ENCODE assay signal across 23 cellular contexts in genomic region chr10:97032624-97033023, GRCh38.
"Had no signal": no experiment of that assay in that cellular context is flagged by ENCODE, and none has a peak within 500 bp of the region (broad histone marks: within the 10 kb centered on the region; RNA-seq: fewer than 3 reads in every experiment).

No MANE protein-coding gene starts in this region.

- H3K36me3 Mint-ChIP-seq: naive thymus-derived CD8-positive, alpha-beta T cell; stimulated activated memory B cell treated with anti-CD40 and anti-IgM and Interleukin-4, amounts not matched to agents 10 μg/mL and 1 μg/mL and 100 μg/mL, for 72 hours had no signal

- H3K9me3 Mint-ChIP-seq: naive thymus-derived CD8-positive, alpha-beta T cell; stimulated activated memory B cell treated with anti-CD40 and anti-IgM and Interleukin-4, amounts not matched to agents 10 μg/mL and 1 μg/mL and 100 μg/mL, for 72 hours; stimulated activated naive CD8-positive, alpha-beta T cell treated with anti-CD3 and anti-CD28 coated beads, Interleukin-15, Interleukin-2, amounts not matched to agents 100 ng/mL and 50 ng/mL, for 24 hours had no signal

- FAIRE-seq: endothelial cell of umbilical vein, frontal cortex, islet of Langerhans, pancreas had no signal

- H3K4me1 ChIP-seq: colonic mucosa, pancreas had no signal

- H3K36me3 ChIP-seq: colonic mucosa, heart left ventricle, pancreas, spleen, tibial artery, upper lobe of right lung, vagina had no signal

- H3K27ac Mint-ChIP-seq: progenitor cell of endocrine pancreas; stimulated activated memory B cell treated with anti-CD40 and anti-IgM and Interleukin-4, amounts not matched to agents 10 μg/mL and 1 μg/mL and 100 μg/mL, for 72 hours; stimulated activated naive CD8-positive, alpha-beta T cell treated with anti-CD3 and anti-CD28 coated beads, Interleukin-15, Interleukin-2, amounts not matched to agents 100 ng/mL and 50 ng/mL, for 24 hours had no signal

- DNase-seq: colonic mucosa; dermis blood vessel endothelial cell; heart left ventricle; hippocampal formation; kidney glomerular epithelial cell; mammary epithelial cell; mucosa of descending colon; naive thymus-derived CD8-positive, alpha-beta T cell; pancreas; right cardiac atrium; spleen; stimulated activated CD4-positive, alpha-beta T cell treated with anti-CD3 and anti-CD28 coated beads, Interleukin-15, amount 100 ng/mL, for 24 hours; stimulated activated CD4-positive, alpha-beta T cell treated with anti-CD3 and anti-CD28 coated beads, Interleukin-1b, Interleukin-23, amount 100 ng/mL, for 48 hours; stimulated activated CD4-positive, alpha-beta T cell treated with anti-CD3 and anti-CD28 coated beads, Interleukin-4, amount 100 ng/mL, for 24 hours; tibial artery; upper lobe of right lung had no signal

- H3K27me3 ChIP-seq: colonic mucosa, heart left ventricle, pancreas, upper lobe of right lung, vagina had no signal

- H3K27ac ChIP-seq: colonic mucosa, heart left ventricle, pancreas, spleen, tibial artery, upper lobe of right lung, vagina had no signal

- H3K4me3 Mint-ChIP-seq: naive thymus-derived CD8-positive, alpha-beta T cell; stimulated activated memory B cell treated with anti-CD40 and anti-IgM and Interleukin-4, amounts not matched to agents 10 μg/mL and 1 μg/mL and 100 μg/mL, for 72 hours; stimulated activated naive CD8-positive, alpha-beta T cell treated with anti-CD3 and anti-CD28 coated beads, Interleukin-15, Interleukin-2, amounts not matched to agents 100 ng/mL and 50 ng/mL, for 24 hours had no signal

- ATAC-seq: heart left ventricle; mucosa of descending colon; naive thymus-derived CD8-positive, alpha-beta T cell; pancreas; right cardiac atrium; stimulated activated memory B cell treated with anti-CD40 and anti-IgM and Interleukin-4, amounts not matched to agents 10 μg/mL and 1 μg/mL and 100 μg/mL, for 72 hours; upper lobe of right lung had no signal

- H3K9me3 ChIP-seq: colonic mucosa, heart left ventricle, mucosa of descending colon, pancreas, spleen, tibial artery, upper lobe of right lung, vagina had no signal

- H3K27me3 Mint-ChIP-seq: progenitor cell of endocrine pancreas had no signal

- H3K4me3 ChIP-seq: colonic mucosa, heart left ventricle, mucosa of descending colon, pancreas, spleen, tibial artery, upper lobe of right lung, vagina had no signal
